In the genomic region with DNA sequence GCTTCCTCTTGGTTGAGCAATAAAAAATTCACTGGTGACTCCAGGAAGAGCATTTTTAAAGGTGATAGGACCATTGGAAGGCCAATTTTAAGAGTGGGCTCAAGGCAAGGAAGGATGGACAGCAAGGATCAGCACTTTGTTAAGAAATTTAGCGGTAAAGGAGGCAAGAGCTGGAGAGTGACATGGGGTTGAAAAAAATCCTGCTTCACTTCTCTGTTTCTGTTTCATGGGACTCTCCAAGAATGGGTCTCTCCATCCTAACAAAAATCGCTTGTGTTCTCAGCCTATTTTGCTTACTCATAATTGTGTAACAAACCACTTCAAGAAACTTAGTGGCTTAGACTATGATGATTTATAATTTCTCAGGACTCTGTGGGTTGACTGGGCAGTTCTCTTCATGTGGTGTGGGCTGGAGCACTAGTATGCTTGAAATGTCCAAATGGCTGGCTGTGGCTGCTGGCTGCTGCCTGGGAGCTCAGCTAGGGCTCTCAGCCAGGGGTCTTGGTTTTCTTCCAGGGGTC, we compare ENCODE assay signal across 8 cellular contexts. TPM values are rescaled to one million over a fixed set of nuclear protein-coding genes. Genes with fewer than 3 reads are reported as not detected.
DNase-seq lines count a peak whose midpoint lies in the region; ATAC-seq and TF ChIP-seq lines count a peak whose summit lies in the region.

No MANE protein-coding gene starts in this region.

- H3K27ac ChIP-seq in DOHH2 (ENCODE audit: low read depth, low read length) (no peak overlapping the region), SU-DHL-6 (ENCODE audit: low read depth, low read length) (no peak overlapping the region), left lung (peak overlapping the region; percentile 62 to 77)

- H3K9ac ChIP-seq in SU-DHL-6 (ENCODE audit: low read length): no peak overlapping the region

- peak in 1 of 2 donors; percentile 79 for DNase-seq in left lung
- DNase-seq in GM19238 (ENCODE audit: insufficient read length, low spot score): no peak
- no peak for DNase-seq in mucosa of gallbladder (ENCODE audit: low spot score)
- DNase-seq in activated CD4-positive, alpha-beta T cell treated with anti-CD3 and anti-CD28 coated beads, Interleukin-2, amount 50 U/mL, for 1 hour: no peak

- H3F3A ChIP-seq in DOHH2 (ENCODE audit: control insufficient read depth, insufficient read depth): peaks cover 9% of the 10 kb centered on the region
- H3F3A ChIP-seq in SU-DHL-6 (ENCODE audit: insufficient read depth): 0 out of 2 replicates have a peak, but pooled peaks cover 3% of the 10 kb centered on the region

- intact Hi-C loops in left lung (cut with DNase I): no loop called here

- H3K4me1 ChIP-seq in DOHH2 (ENCODE audit: control insufficient read depth, low read length): peaks cover 33% of the 10 kb centered on the region
- H3K4me1 ChIP-seq in left lung: peaks cover 20 to 42% of the 10 kb centered on the region in 2 donors

- peak overlapping the region; percentile 3 for H2AFZ ChIP-seq in SU-DHL-6 (ENCODE audit: low read depth, low read length, severe bottlenecking)

- no peaks in the 10 kb centered on the region for H3K36me3 ChIP-seq in DOHH2 (ENCODE audit: control insufficient read depth, low read length)
- peaks cover 7% of the 10 kb centered on the region; the same call in 1 of the 2 replicates for H3K36me3 ChIP-seq in SU-DHL-6 (ENCODE audit: low read length)
- no peaks in the 10 kb centered on the region for H3K36me3 ChIP-seq in left lung

- ATAC-seq in HG02870 (IDR thresholded peaks at IDR 0.05; ENCODE audit: unreplicated experiment) (peak; percentile 57), left lung (peak; percentile 74), GM21723 (IDR thresholded peaks at IDR 0.05; ENCODE audit: unreplicated experiment) (no peak)

- no peaks in the 10 kb centered on the region for H3K9me2 ChIP-seq in DOHH2 (replicated peaks; ENCODE audit: control insufficient read depth, low read length)
- H3K9me2 ChIP-seq in SU-DHL-6 (replicated peaks; ENCODE audit: insufficient read depth, low read length): no peaks in the 10 kb centered on the region

- H3K79me2 ChIP-seq in DOHH2 (ENCODE audit: control insufficient read depth, low read length) (no peaks in the 10 kb centered on the region), SU-DHL-6 (ENCODE audit: insufficient read depth, low read length) (no peaks in the 10 kb centered on the region)

- H4K20me1 ChIP-seq in DOHH2 (ENCODE audit: control insufficient read depth, insufficient read depth, low read depth, low read length): no peaks in the 10 kb centered on the region
- H4K20me1 ChIP-seq in SU-DHL-6 (ENCODE audit: low read depth, low read length): no peaks in the 10 kb centered on the region

- peaks cover 10% of the 10 kb centered on the region; the same call in 1 of the 2 replicates for H3K9me3 ChIP-seq in DOHH2 (ENCODE audit: control insufficient read depth, insufficient read depth, low read length)
- H3K9me3 ChIP-seq in SU-DHL-6 (ENCODE audit: insufficient read depth, low read length): peaks cover 5% of the 10 kb centered on the region; the same call in 1 of the 2 replicates
- H3K9me3 ChIP-seq in left lung: peaks cover 0 to 5% of the 10 kb centered on the region in 2 donors

- TF ChIP-seq CTCF in DOHH2 (IDR thresholded peaks at IDR 0.05; ENCODE audit: low read depth, low read length, poor library complexity, severe bottlenecking) (no peak), SU-DHL-6 (IDR thresholded peaks at IDR 0.05; ENCODE audit: insufficient read depth, low read length, poor library complexity, severe bottlenecking) (no peak), left lung (IDR thresholded peaks at IDR 0.05) (no peak)

- H3K4me3 ChIP-seq in DOHH2 (ENCODE audit: low read length) (no peak overlapping the region), SU-DHL-6 (ENCODE audit: insufficient read depth, low read length, poor library complexity, severe bottlenecking) (no peak overlapping the region), left lung (no peak overlapping the region)

- H3K4me2 ChIP-seq in DOHH2 (ENCODE audit: low read length) (peak overlapping the region; percentile 73), SU-DHL-6 (ENCODE audit: low read depth, low read length, poor library complexity, severe bottlenecking) (no peak overlapping the region)

- H3K27me3 ChIP-seq in DOHH2 (ENCODE audit: control insufficient read depth, low read length) (no peaks in the 10 kb centered on the region), SU-DHL-6 (ENCODE audit: low read length) (no peaks in the 10 kb centered on the region), left lung (no peaks in the 10 kb centered on the region)

RNA-seq across cellular contexts. Expression of a gene that starts 59.8 kb away (rescaled TPM):
- 10 to 100 TPM; 18.3 to 19.5 TPM for total RNA-seq in left lung
- 32.8 TPM for total RNA-seq in mucosa of gallbladder

Comparison
In these comparisons a context has a peak if more than half of its experiments do, and no peak if none do; other contexts are left out.
1. H3K27ac ChIP-seq: peak in left lung (2 of 2); none in DOHH2 (single experiment) and SU-DHL-6 (single experiment).